ENCODE assay signal across 1 cellular context in the genomic region with DNA sequence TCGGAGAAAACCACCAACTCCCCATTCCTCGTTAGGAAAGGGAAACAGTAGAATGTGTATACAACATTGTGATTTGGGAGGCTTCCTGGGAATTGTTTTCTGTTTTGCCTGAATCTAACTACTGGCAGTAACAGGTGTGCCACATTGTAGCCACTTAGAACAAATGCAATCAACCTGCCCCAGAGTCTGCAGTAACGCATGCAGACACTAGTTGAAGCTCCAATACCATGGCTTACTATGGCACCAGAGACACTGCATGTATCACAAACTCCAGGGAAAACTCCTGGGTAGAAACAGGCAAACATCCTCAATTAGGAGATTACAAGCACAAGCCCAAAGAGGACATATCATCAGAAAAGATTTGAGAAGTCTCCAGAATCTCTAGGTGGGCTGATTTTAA.
TF ChIP-seq lines count a peak whose summit lies in the region.

No MANE protein-coding gene starts in this region.

TF ChIP-seq in GM23338, 12 proteins besides CTCF, POLR2A, EP300 and RAD21 (continued from another document):
- TF ChIP-seq, protein P1, sequence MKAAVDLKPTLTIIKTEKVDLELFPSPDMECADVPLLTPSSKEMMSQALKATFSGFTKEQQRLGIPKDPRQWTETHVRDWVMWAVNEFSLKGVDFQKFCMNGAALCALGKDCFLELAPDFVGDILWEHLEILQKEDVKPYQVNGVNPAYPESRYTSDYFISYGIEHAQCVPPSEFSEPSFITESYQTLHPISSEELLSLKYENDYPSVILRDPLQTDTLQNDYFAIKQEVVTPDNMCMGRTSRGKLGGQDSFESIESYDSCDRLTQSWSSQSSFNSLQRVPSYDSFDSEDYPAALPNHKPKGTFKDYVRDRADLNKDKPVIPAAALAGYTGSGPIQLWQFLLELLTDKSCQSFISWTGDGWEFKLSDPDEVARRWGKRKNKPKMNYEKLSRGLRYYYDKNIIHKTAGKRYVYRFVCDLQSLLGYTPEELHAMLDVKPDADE (IDR thresholded peaks at IDR 0.05): no peak
- TF ChIP-seq ZNF331 (CRISPR knock-in tag; IDR thresholded peaks at IDR 0.05; ENCODE audit: low read depth): no peak
